In the genomic region with DNA sequence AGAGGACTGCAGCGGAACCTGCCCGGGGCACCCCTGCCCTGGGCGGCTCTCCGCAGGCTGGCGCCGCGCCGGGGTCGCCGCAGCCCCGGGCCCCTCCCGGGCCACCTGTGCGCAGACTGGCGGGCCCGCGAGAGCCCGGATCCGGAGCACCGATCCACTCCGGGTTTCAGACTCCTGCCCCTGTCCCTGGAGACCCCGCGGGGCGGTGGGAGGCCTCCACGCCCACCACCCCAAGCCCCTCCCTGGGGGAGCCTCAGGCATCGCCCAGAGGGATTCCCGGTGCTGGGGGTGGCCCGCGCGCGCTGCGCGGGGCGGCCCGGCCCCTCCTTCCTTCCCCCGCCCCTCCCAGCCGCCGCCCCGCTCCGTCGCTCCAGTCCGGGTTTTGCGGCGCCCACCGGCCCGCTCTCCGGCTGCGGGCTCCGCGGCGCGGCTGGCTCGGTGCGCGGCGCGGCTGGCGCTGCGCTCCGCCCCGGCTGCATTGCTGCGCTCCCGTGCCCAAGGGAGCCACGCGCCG, we compare ENCODE assay signal across 1 cellular context.
TF ChIP-seq lines count a peak whose summit lies in the region.

Gene UNC5A, plus strand, starts transcription at position 476 of the 514 bp plus-strand sequence. CDS start 192 bp downstream, outside the sequence.

TF ChIP-seq in HEK293, 187 proteins besides CTCF, POLR2A, EP300 and RAD21 (continued from another document):
- TF ChIP-seq, protein P1, sequence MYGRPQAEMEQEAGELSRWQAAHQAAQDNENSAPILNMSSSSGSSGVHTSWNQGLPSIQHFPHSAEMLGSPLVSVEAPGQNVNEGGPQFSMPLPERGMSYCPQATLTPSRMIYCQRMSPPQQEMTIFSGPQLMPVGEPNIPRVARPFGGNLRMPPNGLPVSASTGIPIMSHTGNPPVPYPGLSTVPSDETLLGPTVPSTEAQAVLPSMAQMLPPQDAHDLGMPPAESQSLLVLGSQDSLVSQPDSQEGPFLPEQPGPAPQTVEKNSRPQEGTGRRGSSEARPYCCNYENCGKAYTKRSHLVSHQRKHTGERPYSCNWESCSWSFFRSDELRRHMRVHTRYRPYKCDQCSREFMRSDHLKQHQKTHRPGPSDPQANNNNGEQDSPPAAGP (tag by site-specific recombination; IDR thresholded peaks at IDR 0.05) = peak; percentile 82
- TF ChIP-seq PATZ1 (tag by site-specific recombination; IDR thresholded peaks at IDR 0.05) (peak; percentile 31; the same call in 1 of the 2 replicates), ZFHX2 (tag by site-specific recombination; conservative IDR thresholded peaks at IDR 0.05) (peak; percentile 83), ZNF248 (tag by site-specific recombination; IDR thresholded peaks at IDR 0.05) (no peak), ZNF211 (tag by site-specific recombination; IDR thresholded peaks at IDR 0.05; ENCODE audit: low read depth) (no peak), GLIS1 (tag by site-specific recombination; IDR thresholded peaks at IDR 0.05) (peak; percentile 59), ZNF544 (tag by site-specific recombination; IDR thresholded peaks at IDR 0.05) (no peak), ZNF707 (tag by site-specific recombination; IDR thresholded peaks at IDR 0.05) (no peak)
